Comparison of ENCODE assay signal across 2 cellular contexts in genomic region chr19:4713384-4713951, GRCh38.
A peak's percentile ranks its signal among the peaks of the same experiment; 100 is the strongest.
TF ChIP-seq lines count a peak whose summit lies in the region.

No MANE protein-coding gene starts in this region.

TF ChIP-seq in IMR-90, 13 proteins besides CTCF, POLR2A, EP300 and RAD21:
- TF ChIP-seq MAZ (IDR thresholded peaks at IDR 0.05; ENCODE audit: borderline replicate concordance, low read depth, low read length) (no peak; the same call in 1 of the 2 replicates), BHLHE40 (IDR thresholded peaks at IDR 0.05; ENCODE audit: low read depth, low read length) (peak; percentile 83), NFE2L2 (IDR thresholded peaks at IDR 0.05; ENCODE audit: low read depth, low read length) (no peak), MXI1 (IDR thresholded peaks at IDR 0.05; ENCODE audit: borderline replicate concordance, low read depth, low read length) (peak; percentile 92), SMC3 (IDR thresholded peaks at IDR 0.05; ENCODE audit: low read depth, low read length) (no peak), CEBPB (IDR thresholded peaks at IDR 0.05; ENCODE audit: low read depth, low read length) (no peak), MAFK (IDR thresholded peaks at IDR 0.05; ENCODE audit: low read depth, low read length) (no peak), FOS (IDR thresholded peaks at IDR 0.05; ENCODE audit: low read depth, low read length) (peak; percentile 76), RFX5 (IDR thresholded peaks at IDR 0.05; ENCODE audit: low read depth, low read length) (no peak), CHD1 (IDR thresholded peaks at IDR 0.05; ENCODE audit: low read depth, low read length) (no peak), RCOR1 (IDR thresholded peaks at IDR 0.05; ENCODE audit: insufficient replicate concordance, low read length) (peak; percentile 44)
- TF ChIP-seq, protein P1, sequence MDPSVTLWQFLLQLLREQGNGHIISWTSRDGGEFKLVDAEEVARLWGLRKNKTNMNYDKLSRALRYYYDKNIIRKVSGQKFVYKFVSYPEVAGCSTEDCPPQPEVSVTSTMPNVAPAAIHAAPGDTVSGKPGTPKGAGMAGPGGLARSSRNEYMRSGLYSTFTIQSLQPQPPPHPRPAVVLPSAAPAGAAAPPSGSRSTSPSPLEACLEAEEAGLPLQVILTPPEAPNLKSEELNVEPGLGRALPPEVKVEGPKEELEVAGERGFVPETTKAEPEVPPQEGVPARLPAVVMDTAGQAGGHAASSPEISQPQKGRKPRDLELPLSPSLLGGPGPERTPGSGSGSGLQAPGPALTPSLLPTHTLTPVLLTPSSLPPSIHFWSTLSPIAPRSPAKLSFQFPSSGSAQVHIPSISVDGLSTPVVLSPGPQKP (IDR thresholded peaks at IDR 0.05; ENCODE audit: borderline replicate concordance, low read depth, low read length), result no peak
- TF ChIP-seq, protein P2, sequence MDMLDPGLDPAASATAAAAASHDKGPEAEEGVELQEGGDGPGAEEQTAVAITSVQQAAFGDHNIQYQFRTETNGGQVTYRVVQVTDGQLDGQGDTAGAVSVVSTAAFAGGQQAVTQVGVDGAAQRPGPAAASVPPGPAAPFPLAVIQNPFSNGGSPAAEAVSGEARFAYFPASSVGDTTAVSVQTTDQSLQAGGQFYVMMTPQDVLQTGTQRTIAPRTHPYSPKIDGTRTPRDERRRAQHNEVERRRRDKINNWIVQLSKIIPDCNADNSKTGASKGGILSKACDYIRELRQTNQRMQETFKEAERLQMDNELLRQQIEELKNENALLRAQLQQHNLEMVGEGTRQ (IDR thresholded peaks at IDR 0.05; ENCODE audit: low read depth, low read length), result peak; percentile 81
TF ChIP-seq in IMR-90: peak in this region for 5.

TF ChIP-seq in HepG2, 621 proteins besides CTCF, POLR2A, EP300 and RAD21:
- no peak for TF ChIP-seq MATR3 (CRISPR knock-in tag; IDR thresholded peaks at IDR 0.05)
- TF ChIP-seq ZBTB37 (CRISPR knock-in tag; IDR thresholded peaks at IDR 0.05), result no peak
- peak; percentile 89 for TF ChIP-seq PRDM10 (CRISPR knock-in tag; IDR thresholded peaks at IDR 0.05; ENCODE audit: low read depth)
- no peak for TF ChIP-seq RFX1 (IDR thresholded peaks at IDR 0.05)
- TF ChIP-seq RBFOX2 (IDR thresholded peaks at IDR 0.05; ENCODE audit: low read depth, low read length), result peak; percentile 44
- TF ChIP-seq ZNF292 (CRISPR knock-in tag; IDR thresholded peaks at IDR 0.05; ENCODE audit: borderline replicate concordance, low read depth), result no peak
